Comparison of ENCODE assay signal across 9 cellular contexts in the genomic region with DNA sequence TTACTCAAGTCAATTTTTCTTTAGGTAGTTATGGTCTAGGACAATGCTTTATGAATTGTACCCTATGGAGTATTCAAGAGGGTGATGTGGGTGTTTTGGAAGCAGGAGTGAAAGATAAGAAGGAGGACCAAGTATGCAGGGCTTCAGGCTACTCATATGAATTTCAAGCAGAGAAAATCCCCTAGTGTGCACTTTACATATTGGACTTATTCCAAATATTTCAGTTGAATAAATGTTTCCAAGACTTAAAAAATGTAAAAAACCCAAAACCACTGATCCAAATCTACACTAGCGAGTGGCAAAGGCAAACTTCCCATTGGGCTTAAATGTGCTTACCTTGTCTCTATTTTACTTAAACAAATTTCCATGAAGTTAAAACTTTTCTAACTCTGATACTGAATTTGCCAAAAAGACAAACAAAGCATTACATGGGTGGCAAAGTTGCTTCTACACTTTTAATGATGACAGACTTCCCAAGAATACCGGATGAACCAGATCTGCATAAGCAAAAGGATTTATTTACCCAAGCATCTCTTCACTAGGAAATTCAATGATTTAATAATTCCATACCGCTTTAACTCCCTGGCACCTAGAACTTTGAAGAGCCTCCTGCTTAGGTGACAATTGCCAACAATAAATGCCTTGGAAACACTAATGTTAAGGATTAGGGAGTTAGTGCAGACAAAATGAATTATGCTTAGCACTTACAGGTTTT.
"Had no signal": no experiment of that assay in that cellular context is flagged by ENCODE, and none has a peak within 500 bp of the region (broad histone marks: within the 10 kb centered on the region; RNA-seq: fewer than 3 reads in every experiment).

No MANE protein-coding gene starts in this region.

- H3K4me3 ChIP-seq: HAP-1 had no signal

- FAIRE-seq: HepG2 had no signal

- H3K9me3 ChIP-seq: HAP-1 had no signal

- DNase-seq: GOT3, H7, HFFc6, KBM-7 had no signal

- H3K4me1 Mint-ChIP-seq: IgD-negative memory B cell had no signal

- ATAC-seq: HCT116, HepG2 had no signal

- H3K27ac Mint-ChIP-seq: HFFc6, IgD-negative memory B cell had no signal

- H3K27me3 Mint-ChIP-seq: IgD-negative memory B cell had no signal

- H3K36me3 ChIP-seq: HAP-1 had no signal

- H3K27ac ChIP-seq: HL-60 had no signal

- H3K36me3 Mint-ChIP-seq: IgD-negative memory B cell had no signal

- H3K4me3 Mint-ChIP-seq: HFFc6, IgD-negative memory B cell had no signal
